17 cellular contexts compared by ENCODE assay signal in the genomic region with DNA sequence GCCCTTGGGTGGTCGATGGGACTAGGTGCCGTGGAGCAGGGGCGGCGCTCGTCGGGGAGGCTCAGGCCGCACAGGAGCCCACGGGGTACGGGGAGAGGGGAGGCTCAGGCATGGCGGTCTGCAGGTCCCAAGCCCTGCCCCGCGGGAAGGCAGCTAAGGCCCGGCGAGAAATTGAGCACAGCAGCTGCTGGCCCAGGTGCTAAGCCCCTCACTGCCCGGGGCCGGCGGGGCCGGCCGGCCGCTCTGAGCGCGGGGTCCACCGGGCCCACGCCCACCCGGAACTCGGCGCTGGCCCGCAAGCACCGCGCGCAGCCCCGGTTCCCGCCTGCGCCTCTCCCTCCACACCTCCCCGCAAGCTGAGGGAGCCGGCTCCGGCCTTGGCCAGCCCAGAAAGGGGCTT. TPM values are rescaled to one million over a fixed set of nuclear protein-coding genes. Genes with fewer than 3 reads are reported as not detected.
DNase-seq lines count a peak whose midpoint lies in the region; ATAC-seq and TF ChIP-seq lines count a peak whose summit lies in the region.
"Not testable (repeated sequence)": the region's sequence is repeated elsewhere in the genome, so short reads cannot be mapped to it uniquely, and the experiment has no call there.
"Had no signal": no experiment of that assay in that cellular context is flagged by ENCODE, and none has a peak within 500 bp of the region (broad histone marks: within the 10 kb centered on the region; RNA-seq: fewer than 3 reads in every experiment).

No MANE protein-coding gene starts in this region.

- 0 out of 2 replicates have a peak overlapping the region, but pooled peaks have one; percentile 47 for H2AFZ ChIP-seq in GM23338

- not testable (repeated sequence) for H3K4me1 ChIP-seq in GM23338 (ENCODE audit: insufficient read depth); testis

- not testable (repeated sequence) for ATAC-seq in GM23338

- H3K9me3 Mint-ChIP-seq in GM23338, result not testable (repeated sequence)

- not testable (repeated sequence) for H3K27me3 Mint-ChIP-seq in GM23338 (ENCODE audit: insufficient read depth, low read depth, poor library complexity)

- 89% methylated on average over 22 of the region's 37 CpGs; no CpG with 5 or more reads in 1 of the 2 donors for WGBS in testis, 2 donors

- H3K27me3 ChIP-seq in GM23338 (ENCODE audit: insufficient read depth); testis: not testable (repeated sequence)

- not testable (repeated sequence) for H3K4me1 Mint-ChIP-seq in GM23338

- DNase-seq in GM23338 (ENCODE audit: low spot score); testis: not testable (repeated sequence)

- not testable (repeated sequence) for H3K9me3 ChIP-seq in testis

- H3K79me2 ChIP-seq in GM23338 (replicated peaks; ENCODE audit: insufficient read depth), result not testable (repeated sequence)

- not testable (repeated sequence) for TF ChIP-seq POLR2A in testis (IDR thresholded peaks at IDR 0.05)

- not testable (repeated sequence) for TF ChIP-seq CTCF in 22Rv1 (IDR thresholded peaks at IDR 0.05); GM23338 (conservative IDR thresholded peaks at IDR 0.05; ENCODE audit: low read depth in 2 of 2); testis (IDR thresholded peaks at IDR 0.05)

- H3K36me3 Mint-ChIP-seq in GM23338 (ENCODE audit: low read depth), result not testable (repeated sequence)

- not testable (repeated sequence) for H3K4me3 ChIP-seq in GM23338
- peak overlapping the region; percentile 26 to 29 for H3K4me3 ChIP-seq in testis

- not testable (repeated sequence) for H3F3A ChIP-seq in GM23338 (replicated peaks; ENCODE audit: low read depth)

- not testable (repeated sequence) for H4K20me1 ChIP-seq in GM23338 (replicated peaks; ENCODE audit: insufficient read depth)

- H3K36me3 ChIP-seq in GM23338 (ENCODE audit: insufficient read depth); testis (ENCODE audit: low read depth, missing control alignments): not testable (repeated sequence)

- H3K27ac Mint-ChIP-seq in GM23338, result not testable (repeated sequence)

- peak overlapping the region; percentile 49; the same call in 1 of the 2 replicates for H3K27ac ChIP-seq in 22Rv1
- not testable (repeated sequence) for H3K27ac ChIP-seq in GM23338 (ENCODE audit: low read depth); testis

- H3K4me3 Mint-ChIP-seq in GM23338, result not testable (repeated sequence)

- intact Hi-C loops in testis (cut with DNase I; ENCODE audit: low total_unique reads), result not testable (repeated sequence)

- H3K9me2 ChIP-seq in GM23338 (ENCODE audit: insufficient read depth), result not testable (repeated sequence)

- H3K4me2 ChIP-seq in GM23338, result not testable (repeated sequence)

RNA-seq across cellular contexts. Expression of a gene that starts 13.3 kb away (rescaled TPM):
- total RNA-seq in GM23338 (2014; rRNA removed; shearing (Covaris generic)), result 1.8 TPM in 1 of 2 replicates, not detected in the other
- polyA plus RNA-seq in GM23338 (2016; fragmentation: Nextera tagmentation; extraction: Ambion mirVana), result 0.45 and 0.65 TPM in 2 replicates
- 10 to 100 TPM; 26.1 to 32.5 TPM for total RNA-seq in testis
- polyA plus RNA-seq in testis (ENCODE audit: insufficient read depth, low read depth, low replicate concordance), result 125 TPM
- total RNA-seq: A172, A673, Caco-2, Calu3 had no signal
- polyA plus RNA-seq: A549, AG04450, BJ, CD14-positive monocyte had no signal

RNA-seq across cellular contexts. Expression of a gene that starts 24.8 kb away (rescaled TPM):
- total RNA-seq in GM23338 (2014; rRNA removed; shearing (Covaris generic)), result 0.42 TPM in 1 of 2 replicates, not detected in the other
- polyA plus RNA-seq in GM23338 (2016; fragmentation: Nextera tagmentation; extraction: Ambion mirVana) (1.0 and 1.5 TPM in 2 replicates), testis (ENCODE audit: insufficient read depth, low read depth, low replicate concordance) (1.0 TPM)
- under 1 TPM; 0.37 to 0.47 TPM for total RNA-seq in testis
- total RNA-seq: A172; A673; B cell; Caco-2; Calu3; CD4-positive, CD25-positive, alpha-beta regulatory T cell; CD8-positive, alpha-beta T cell; Daoy had no signal
- polyA plus RNA-seq: AG04450; CD14-positive monocyte; CD4-positive, alpha-beta memory T cell; CD4-positive, CD25-positive, alpha-beta regulatory T cell; CD8-positive, alpha-beta memory T cell had no signal

RNA-seq across cellular contexts. Expression of a gene that starts 26.7 kb away (rescaled TPM):
- 36.2 and 49.8 TPM in 2 replicates for total RNA-seq in GM23338 (2014; rRNA removed; shearing (Covaris generic))
- 15.5 and 15.8 TPM in 2 replicates for polyA plus RNA-seq in GM23338 (2016; fragmentation: Nextera tagmentation; extraction: Ambion mirVana)
- 100 to 1,000 TPM; 109 to 110 TPM for total RNA-seq in testis
- 73.3 TPM for polyA plus RNA-seq in testis (ENCODE audit: insufficient read depth, low read depth, low replicate concordance)

RNA-seq across cellular contexts. Expression of a gene that starts 43.0 kb away (rescaled TPM):
- total RNA-seq in GM23338 (2014; rRNA removed; shearing (Covaris generic)), result 564 and 722 TPM in 2 replicates
- 1,532 and 1,702 TPM in 2 replicates for polyA plus RNA-seq in GM23338 (2016; fragmentation: Nextera tagmentation; extraction: Ambion mirVana)
- total RNA-seq in testis, result 100 to 1,000 TPM; 198 to 262 TPM
- 322 TPM for polyA plus RNA-seq in testis (ENCODE audit: insufficient read depth, low read depth, low replicate concordance)

RNA-seq across cellular contexts. Expression of a gene that starts 49.6 kb away (rescaled TPM):
- total RNA-seq in GM23338 (2014; rRNA removed; shearing (Covaris generic)), result 0.87 TPM in 1 of 2 replicates, not detected in the other
- polyA plus RNA-seq in GM23338 (2016; fragmentation: Nextera tagmentation; extraction: Ambion mirVana) (1.5 and 1.7 TPM in 2 replicates), testis (ENCODE audit: insufficient read depth, low read depth, low replicate concordance) (27.2 TPM)
- total RNA-seq in testis, result 10 to 100 TPM in 1 of 2 donors, 1 to 10 TPM in 1; 4.8 to 14.4 TPM
- total RNA-seq: CD4-positive, CD25-positive, alpha-beta regulatory T cell; Daoy had no signal
